Comparison of ENCODE assay signal across 8 cellular contexts in the genomic region with DNA sequence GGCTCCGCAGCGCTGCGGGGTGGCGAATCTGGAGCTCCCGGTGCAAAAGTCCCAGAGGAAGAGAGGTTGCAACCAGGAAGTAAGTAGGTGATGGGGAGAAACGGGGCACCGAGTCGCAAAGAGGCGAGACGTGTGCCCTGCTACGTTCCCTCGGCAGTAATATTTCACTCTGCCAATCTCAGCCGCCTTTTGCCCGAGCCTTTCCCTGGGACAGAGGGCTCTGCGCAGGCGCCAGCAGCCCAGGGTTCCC. TPM values are rescaled to one million over a fixed set of nuclear protein-coding genes. Genes with fewer than 3 reads are reported as not detected.
DNase-seq lines count a peak whose midpoint lies in the region; ATAC-seq and TF ChIP-seq lines count a peak whose summit lies in the region.

Gene NR1D1 (minus strand): TSS at position 171 of the 250 bp plus-strand sequence. CDS start 495 bp downstream, outside the sequence.

- H3K9me3 ChIP-seq in mesenchymal stem cell (ENCODE audit: control insufficient read depth, low read length), result no peaks in the 10 kb centered on the region
- no peaks in the 10 kb centered on the region for H3K9me3 ChIP-seq in uterus

- peak within 1 kb of the TSS in 1 of 2 experiments; percentile 96 for H3K14ac ChIP-seq in mesenchymal stem cell (ENCODE audit: low read length in 2 of 2)

- intact Hi-C loops in uterus (cut with DNase I; ENCODE audit: low total_unique reads), result no loop called here

- H2BK15ac ChIP-seq in mesenchymal stem cell (ENCODE audit: low read depth, poor library complexity, severe bottlenecking), result peak within 1 kb of the TSS; percentile 39

- peak within 1 kb of the TSS; percentile 96 for H3K9ac ChIP-seq in mesenchymal stem cell (ENCODE audit: low read length)

- peak within 1 kb of the TSS; percentile 60 to 92 for H3K18ac ChIP-seq in mesenchymal stem cell (ENCODE audit: low read depth in 1 of 2, low read length in 2 of 2)

- H4K8ac ChIP-seq in mesenchymal stem cell (ENCODE audit: low read length), result peak within 1 kb of the TSS; percentile 43

- no peak for ATAC-seq in activated T-cell treated with anti-CD3 and anti-CD28 coated beads, Interleukin-2, amount 50 U/mL, for 72 hours (replicated peaks in 1 of 2)
- no peak for ATAC-seq in central memory CD8-positive, alpha-beta T cell (replicated peaks; ENCODE audit: extremely low read depth, poor library complexity, severe bottlenecking)

- H3K4me3 Mint-ChIP-seq in activated T-cell treated with anti-CD3 and anti-CD28 coated beads, Interleukin-2, amount 50 U/mL, for 72 hours, result peak within 1 kb of the TSS; percentile 85 to 92
- H3K4me3 Mint-ChIP-seq in central memory CD8-positive, alpha-beta T cell, result peak within 1 kb of the TSS; percentile 90

- H3K79me1 ChIP-seq in mesenchymal stem cell (replicated peaks; ENCODE audit: low read length, poor library complexity, severe bottlenecking), result peaks cover 16% of the 10 kb centered on the region

- H2BK12ac ChIP-seq in mesenchymal stem cell (ENCODE audit: low read length in 2 of 2), result peak within 1 kb of the TSS; percentile 76 to 96

- TF ChIP-seq CTCF in uterus (IDR thresholded peaks at IDR 0.05), result peak in 1 of 4 experiments; percentile 3

- H3K36me3 ChIP-seq in mesenchymal stem cell (ENCODE audit: control insufficient read depth in 1 of 2, insufficient read depth in 2 of 2, low read depth in 1 of 2, low read length in 2 of 2) (peaks cover 22 to 27% of the 10 kb centered on the region in 2 experiments), uterus (no peaks in the 10 kb centered on the region)

- peak within 1 kb of the TSS in 1 of 2 experiments; percentile 83 for H3K23ac ChIP-seq in mesenchymal stem cell (ENCODE audit: low read length in 2 of 2)

- H2AFZ ChIP-seq in mesenchymal stem cell (ENCODE audit: low read depth, low read length), result peak within 1 kb of the TSS; percentile 46

- peak within 1 kb of the TSS; percentile 80 for H2AK5ac ChIP-seq in mesenchymal stem cell (ENCODE audit: low read length, severe bottlenecking)

- H3K4me1 Mint-ChIP-seq in activated T-cell treated with anti-CD3 and anti-CD28 coated beads, Interleukin-2, amount 50 U/mL, for 72 hours (ENCODE audit: low read depth), result peaks cover 94% of the 10 kb centered on the region
- peaks cover 90% of the 10 kb centered on the region for H3K4me1 Mint-ChIP-seq in central memory CD8-positive, alpha-beta T cell

- peak within 1 kb of the TSS; percentile 61 to 93 for H3K4me3 ChIP-seq in mesenchymal stem cell (ENCODE audit: insufficient read depth in 1 of 2, low read depth in 1 of 2, low read length in 2 of 2)
- H3K4me3 ChIP-seq in uterus, result peak within 1 kb of the TSS; percentile 59 to 73

- H3K4me1 ChIP-seq in mesenchymal stem cell (ENCODE audit: control insufficient read depth, insufficient read depth, low read depth, low read length) (peaks cover 23% of the 10 kb centered on the region), uterus (peaks cover 46 to 47% of the 10 kb centered on the region in 2 donors)

- peak within 1 kb of the TSS; percentile 45 for H2BK120ac ChIP-seq in mesenchymal stem cell (ENCODE audit: low read depth, low read length)

- TF ChIP-seq POLR2A in uterus (IDR thresholded peaks at IDR 0.05), result peak in 1 of 2 donors; percentile 92

- 0% methylated on average over 13 of the region's 16 CpGs for WGBS in mesenchymal stem cell

- H3K4me2 ChIP-seq in mesenchymal stem cell (ENCODE audit: low read length, poor library complexity, severe bottlenecking), result peak within 1 kb of the TSS; percentile 94

- H2BK5ac ChIP-seq in mesenchymal stem cell (ENCODE audit: low read depth, low read length, poor library complexity, severe bottlenecking), result peak within 1 kb of the TSS; percentile 77

- H3K36me3 Mint-ChIP-seq in activated T-cell treated with anti-CD3 and anti-CD28 coated beads, Interleukin-2, amount 50 U/mL, for 72 hours (ENCODE audit: insufficient read depth in 2 of 2), result peaks cover 3 to 6% of the 10 kb centered on the region in 2 donors
- H3K36me3 Mint-ChIP-seq in central memory CD8-positive, alpha-beta T cell (ENCODE audit: insufficient read depth), result peaks cover 28% of the 10 kb centered on the region

- H3K27me3 Mint-ChIP-seq in activated T-cell treated with anti-CD3 and anti-CD28 coated beads, Interleukin-2, amount 50 U/mL, for 72 hours (ENCODE audit: low read depth), result no peaks in the 10 kb centered on the region
- no peaks in the 10 kb centered on the region for H3K27me3 Mint-ChIP-seq in central memory CD8-positive, alpha-beta T cell

- peak within 1 kb of the TSS; percentile 64 for H3K27ac Mint-ChIP-seq in activated T-cell treated with anti-CD3 and anti-CD28 coated beads, Interleukin-2, amount 50 U/mL, for 72 hours
- peak within 1 kb of the TSS; percentile 94 for H3K27ac Mint-ChIP-seq in central memory CD8-positive, alpha-beta T cell (ENCODE audit: low read depth)

- peak within 1 kb of the TSS; percentile 74 for H4K91ac ChIP-seq in mesenchymal stem cell (ENCODE audit: low read length)

- H3K27ac ChIP-seq in mesenchymal stem cell (ENCODE audit: low read length, poor library complexity, severe bottlenecking), result peak within 1 kb of the TSS; percentile 77
- peak within 1 kb of the TSS; percentile 90 to 99 for H3K27ac ChIP-seq in uterus

- peak within 1 kb of the TSS; percentile 80 to 89 for H3K4ac ChIP-seq in mesenchymal stem cell (ENCODE audit: low read depth in 1 of 2, low read length in 2 of 2)

- H3K9me3 Mint-ChIP-seq in activated T-cell treated with anti-CD3 and anti-CD28 coated beads, Interleukin-2, amount 50 U/mL, for 72 hours, result no peaks in the 10 kb centered on the region
- no peaks in the 10 kb centered on the region for H3K9me3 Mint-ChIP-seq in central memory CD8-positive, alpha-beta T cell

- no peak for DNase-seq in activated T-cell treated with anti-CD3 and anti-CD28 coated beads, Interleukin-2, amount 50 U/mL, for 72 hours
- no peak for DNase-seq in activated T-cell treated with anti-CD3 and anti-CD28 coated beads, Interleukin-2, amount 50 U/mL, for 1 hour
- DNase-seq in central memory CD8-positive, alpha-beta T cell (ENCODE audit: low spot score in 2 of 2), result no peak
- no peak for DNase-seq in mesenchymal stem cell
- no peak for DNase-seq in uterus
- DNase-seq in dedifferentiated amniotic fluid mesenchymal stem cell (ENCODE audit: extremely low spot score), result no peak
- no peak for DNase-seq in NCI-H1092 treated with DMSO at 0.1 percent for 48 hours (lab: John Stamatoyannopoulos, UW)
- no peak for DNase-seq in activated effector memory CD4-positive, alpha-beta T cell treated with anti-CD3 and anti-CD28 coated beads, Interleukin-2, amount 50 U/mL, for 16 hours

- H3K27me3 ChIP-seq in mesenchymal stem cell (ENCODE audit: control insufficient read depth in 1 of 2, insufficient read depth in 1 of 2, low read length in 2 of 2) (no peaks in the 10 kb centered on the region), uterus (no peaks in the 10 kb centered on the region)

RNA-seq across cellular contexts. Expression of gene NR1D1, which starts in this region (rescaled TPM):
- total RNA-seq in activated T-cell treated with anti-CD3 and anti-CD28 coated beads, Interleukin-2, amount 50 U/mL, for 72 hours, result 1 to 10 TPM; 4.5 to 6.3 TPM
- polyA plus RNA-seq in mesenchymal stem cell (2013, experiment 1 of 2), result 6.1 TPM
- polyA plus RNA-seq in mesenchymal stem cell (2013, experiment 2 of 2), result 5.5 TPM
- 10 to 100 TPM in 1 of 4 donors, 1 to 10 TPM in 3; 2.0 to 92.1 (median 4.7) TPM for total RNA-seq in uterus
